ENCODE assay signal across 7 cellular contexts in genomic region chr7:33108931-33109757, GRCh38. TPM values are rescaled to one million over a fixed set of nuclear protein-coding genes. Genes with fewer than 3 reads are reported as not detected.
DNase-seq lines count a peak whose midpoint lies in the region; ATAC-seq, FAIRE-seq and TF ChIP-seq lines count a peak whose summit lies in the region.

Gene RP9 (minus strand): TSS chr7:33109404. CDS start chr7:33109372, 32 bp downstream.

- H3K4me3 ChIP-seq in astrocyte (ENCODE audit: insufficient read depth, low read depth, low read length), result peak within 1 kb of the TSS; percentile 87
- H3K4me3 ChIP-seq in skeletal muscle cell (ENCODE audit: low read depth, low read length), result peak within 1 kb of the TSS; percentile 77

- peaks cover 50% of the 10 kb centered on the region for H3K79me2 ChIP-seq in astrocyte (ENCODE audit: insufficient read depth, low read length)

- no peaks in the 10 kb centered on the region for H3K36me3 Mint-ChIP-seq in T-helper 2 cell treated with Interferon-gamma antibody and Interleukin-4, amounts not matched to agents 5 μg/mL and 100 μg/mL, for 36 hours (ENCODE audit: low read depth)
- H3K36me3 Mint-ChIP-seq in astrocyte (ENCODE audit: low read depth, unreplicated experiment), result no peaks in the 10 kb centered on the region

- DNase-seq in NCI-H1417 treated with DMSO at 0.1 percent for 48 hours (lab: John Stamatoyannopoulos, UW) (peak; percentile 60), astrocyte (ENCODE audit: low read depth) (peak; percentile 36), iPS DF 19.7 (ENCODE audit: low read depth, low spot score) (peak; percentile 45), skeletal muscle cell (ENCODE audit: low read depth) (peak; percentile 5)
- peak; percentile 79 for DNase-seq in T-helper 2 cell treated with Interferon-gamma antibody and Interleukin-4, amounts not matched to agents 5 μg/mL and 100 μg/mL, for 36 hours (ENCODE audit: low spot score)

- no peaks in the 10 kb centered on the region for H3K9me3 Mint-ChIP-seq in T-helper 2 cell treated with Interferon-gamma antibody and Interleukin-4, amounts not matched to agents 5 μg/mL and 100 μg/mL, for 36 hours
- H3K9me3 Mint-ChIP-seq in astrocyte (ENCODE audit: unreplicated experiment), result no peaks in the 10 kb centered on the region

- H3K36me3 ChIP-seq in astrocyte (ENCODE audit: insufficient read depth, low read length), result no peaks in the 10 kb centered on the region

- H3K27ac ChIP-seq in astrocyte (ENCODE audit: low read depth, low read length), result peak within 1 kb of the TSS; percentile 76

- peak within 1 kb of the TSS; percentile 85 for H3K4me2 ChIP-seq in astrocyte (ENCODE audit: low read length)

- ATAC-seq in GM18498 (IDR thresholded peaks at IDR 0.05; ENCODE audit: unreplicated experiment), result peak; percentile 91
- ATAC-seq in HG02763 (IDR thresholded peaks at IDR 0.05; ENCODE audit: unreplicated experiment), result peak; percentile 81

- peak within 1 kb of the TSS; percentile 76 for H3K27ac Mint-ChIP-seq in T-helper 2 cell treated with Interferon-gamma antibody and Interleukin-4, amounts not matched to agents 5 μg/mL and 100 μg/mL, for 36 hours
- H3K27ac Mint-ChIP-seq in astrocyte (ENCODE audit: unreplicated experiment), result peak within 1 kb of the TSS; percentile 72

- H4K20me1 ChIP-seq in astrocyte (ENCODE audit: insufficient read depth, low read length), result peaks cover 42% of the 10 kb centered on the region

- FAIRE-seq in astrocyte (lab: Jason Lieb, UNC), result no peak

- no peaks in the 10 kb centered on the region for H3K27me3 ChIP-seq in astrocyte (ENCODE audit: insufficient read depth, low read length)

- peak within 1 kb of the TSS; percentile 91 for H3K4me3 Mint-ChIP-seq in T-helper 2 cell treated with Interferon-gamma antibody and Interleukin-4, amounts not matched to agents 5 μg/mL and 100 μg/mL, for 36 hours
- peak within 1 kb of the TSS; percentile 94 for H3K4me3 Mint-ChIP-seq in astrocyte (ENCODE audit: unreplicated experiment)

- H3K27me3 Mint-ChIP-seq in T-helper 2 cell treated with Interferon-gamma antibody and Interleukin-4, amounts not matched to agents 5 μg/mL and 100 μg/mL, for 36 hours (ENCODE audit: low read depth), result peaks cover 23% of the 10 kb centered on the region
- peaks cover 4% of the 10 kb centered on the region for H3K27me3 Mint-ChIP-seq in astrocyte (ENCODE audit: low read depth, unreplicated experiment)

- peak within 1 kb of the TSS; percentile 87 for H2AFZ ChIP-seq in astrocyte (ENCODE audit: low read depth, low read length)

- peaks cover 28% of the 10 kb centered on the region for H3K4me1 Mint-ChIP-seq in T-helper 2 cell treated with Interferon-gamma antibody and Interleukin-4, amounts not matched to agents 5 μg/mL and 100 μg/mL, for 36 hours (ENCODE audit: low read depth)
- H3K4me1 Mint-ChIP-seq in astrocyte (ENCODE audit: low read depth, unreplicated experiment), result peaks cover 9% of the 10 kb centered on the region

- no peaks in the 10 kb centered on the region for H3K9me3 ChIP-seq in astrocyte (ENCODE audit: insufficient read depth, low read depth, low read length)

- no peak for TF ChIP-seq CTCF in astrocyte (IDR thresholded peaks at IDR 0.05; ENCODE audit: insufficient read depth, low read depth, low read length)

- peak within 1 kb of the TSS; percentile 89 for H3K9ac ChIP-seq in astrocyte (ENCODE audit: low read length)

- H3K4me1 ChIP-seq in astrocyte (ENCODE audit: insufficient read depth, low read length), result peaks cover 8% of the 10 kb centered on the region

RNA-seq across cellular contexts. Expression of gene RP9, which starts in this region (rescaled TPM):
- total RNA-seq in astrocyte, result 16.5 and 17.8 TPM in 2 replicates

Comparison
In these comparisons a context has a peak if more than half of its experiments do, and no peak if none do; other contexts are left out.
1. Peak in every context shown above with its lines: DNase-seq, ATAC-seq, H3K4me3 ChIP-seq and H3K27ac ChIP-seq.
2. DNase-seq: peak in every context shown above with its lines; median percentile 79 in T-helper 2 cell treated with Interferon-gamma antibody and Interleukin-4, amounts not matched to agents 5 μg/mL and 100 μg/mL, for 36 hours; 60 in NCI-H1417 treated with DMSO at 0.1 percent for 48 hours; 45 in iPS DF 19.7; 36 in astrocyte; 5 in skeletal muscle cell.